Comparison of ENCODE assay signal across 20 cellular contexts in genomic region chr2:217893440-217893839, GRCh38.
DNase-seq lines count a peak whose midpoint lies in the region; ATAC-seq, FAIRE-seq and TF ChIP-seq lines count a peak whose summit lies in the region.
"Had no signal": no experiment of that assay in that cellular context is flagged by ENCODE, and none has a peak within 500 bp of the region (broad histone marks: within the 10 kb centered on the region; RNA-seq: fewer than 3 reads in every experiment).

No MANE protein-coding gene starts in this region.

- H3K27me3 Mint-ChIP-seq in MCF 10A (ENCODE audit: insufficient read depth, unreplicated experiment): no peaks in the 10 kb centered on the region

- H3K27me3 ChIP-seq in breast epithelium (no peaks in the 10 kb centered on the region), liver (ENCODE audit: control insufficient read depth in 4 of 4, insufficient read depth in 4 of 4, low read length in 3 of 4) (no peaks in the 10 kb centered on the region), gastrocnemius medialis (no peaks in the 10 kb centered on the region), upper lobe of right lung (no peaks in the 10 kb centered on the region)

- H3K27ac ChIP-seq in breast epithelium (peak overlapping the region; percentile 28 to 50), liver (ENCODE audit: low read depth in 1 of 2, low read length in 2 of 2) (peak overlapping the region; percentile 70 to 75), gastrocnemius medialis (peak overlapping the region; percentile 60 to 87 (median 76)), upper lobe of right lung (peak overlapping the region; percentile 66), kidney (ENCODE audit: low read depth in 2 of 2, low read length in 2 of 2) (peak overlapping the region in 1 of 2 donors; percentile 54)
- H3K27ac ChIP-seq: 22Rv1 had no signal

- H3K4me1 ChIP-seq in breast epithelium (peaks cover 0 to 3% of the 10 kb centered on the region in 2 donors), liver (ENCODE audit: control insufficient read depth in 4 of 4, insufficient read depth in 4 of 4, low read length in 3 of 4) (peaks cover 16 to 45% (median 29%) of the 10 kb centered on the region in 4 donors), gastrocnemius medialis (peaks cover 29 to 43% of the 10 kb centered on the region in 2 donors), upper lobe of right lung (peaks cover 56% of the 10 kb centered on the region), kidney (ENCODE audit: control insufficient read depth in 1 of 2, insufficient read depth in 1 of 2, low read depth in 1 of 2, low read length in 2 of 2) (peaks cover 22 to 38% of the 10 kb centered on the region in 2 donors)

- no TSS peak for BruUV-seq in MCF 10A (replicated peaks; lab: Mats Ljungman, UMichigan)

- TF ChIP-seq POLR2A in breast epithelium (IDR thresholded peaks at IDR 0.05): no peak
- TF ChIP-seq POLR2A in gastrocnemius medialis (IDR thresholded peaks at IDR 0.05): no peak

- DNase-seq in breast epithelium (ENCODE audit: low spot score in 2 of 2) (no peak), MCF 10A (ENCODE audit: unreplicated experiment) (no peak), gastrocnemius medialis (no peak), upper lobe of right lung (peak; percentile 52), kidney (no peak)
- DNase-seq: CD8-positive, alpha-beta T cell; DMS79 treated with DMSO at 0.1 percent for 48 hours; NCI-H1436 treated with DMSO at 0.1 percent for 48 hours; NCI-H2081 treated with DMSO at 0.1 percent for 48 hours; NCI-H226; NCI-H526 treated with DMSO at 0.1 percent for 48 hours had no signal

- peak; percentile 6 to 26 for TF ChIP-seq RAD21 in liver (IDR thresholded peaks at IDR 0.05)

- H3K4me3 ChIP-seq in breast epithelium (no peak overlapping the region), liver (ENCODE audit: low read depth in 1 of 3, low read length in 3 of 3) (no peak overlapping the region), gastrocnemius medialis (no peak overlapping the region), upper lobe of right lung (no peak overlapping the region), kidney (ENCODE audit: low read length in 2 of 2) (no peak overlapping the region)
- H3K4me3 ChIP-seq: GM23338 had no signal

- intact Hi-C loops in breast epithelium (cut with DNase I; ENCODE audit: low total_unique reads): loop anchor here (5.0 kb wide), 1 partner anchor 106 kb away; no protein-coding TSS in a partner anchor
- intact Hi-C loops in MCF 10A (cut with micrococcal nuclease): no loop called here
- intact Hi-C loops in gastrocnemius medialis (cut with DNase I; ENCODE audit: low total_unique reads): loop anchor here (5.0 kb wide), 1 partner anchor 49 kb away; no protein-coding TSS in a partner anchor
- intact Hi-C loops in upper lobe of right lung (cut with DNase I): no loop called here
- intact Hi-C loops in kidney (cut with DNase I): loop anchor here (10.0 kb wide), 2 partner anchors 51 to 101 kb away; no protein-coding TSS in a partner anchor

- H3K36me3 ChIP-seq in breast epithelium (no peaks in the 10 kb centered on the region), liver (ENCODE audit: control insufficient read depth in 4 of 4, insufficient read depth in 3 of 4, low read depth in 1 of 4, low read length in 3 of 4) (peaks cover 15 to 64% (median 52%) of the 10 kb centered on the region in 4 donors), gastrocnemius medialis (peaks cover 0 to 53% of the 10 kb centered on the region in 2 donors), upper lobe of right lung (peaks cover 100% of the 10 kb centered on the region), kidney (ENCODE audit: control insufficient read depth in 1 of 2, insufficient read depth in 2 of 2, low read length in 2 of 2) (peaks cover 82 to 99% of the 10 kb centered on the region in 2 donors)

- H3K36me3 Mint-ChIP-seq in MCF 10A (ENCODE audit: insufficient read depth, unreplicated experiment): peaks cover 6% of the 10 kb centered on the region
- H3K36me3 Mint-ChIP-seq: CD8-positive, alpha-beta T cell had no signal

- H3K4me3 Mint-ChIP-seq in MCF 10A (ENCODE audit: unreplicated experiment): no peak overlapping the region
- H3K4me3 Mint-ChIP-seq: CD8-positive, alpha-beta T cell; GM23338 had no signal

- ATAC-seq in gastrocnemius medialis (no peak), upper lobe of right lung (no peak), HG03457 (IDR thresholded peaks at IDR 0.05; ENCODE audit: unreplicated experiment) (no peak), HG03439 (IDR thresholded peaks at IDR 0.05; ENCODE audit: unreplicated experiment) (no peak)
- ATAC-seq: CD8-positive, alpha-beta T cell; GM23338 had no signal

- no peak for TF ChIP-seq CTCF in breast epithelium (IDR thresholded peaks at IDR 0.05)
- TF ChIP-seq CTCF in MCF 10A (IDR thresholded peaks at IDR 0.05; ENCODE audit: unreplicated experiment): no peak
- no peak for TF ChIP-seq CTCF in liver (IDR thresholded peaks at IDR 0.05; ENCODE audit: low read depth, low read length, missing input control)
- TF ChIP-seq CTCF in gastrocnemius medialis (IDR thresholded peaks at IDR 0.05 in 4 of 5, conservative IDR thresholded peaks at IDR 0.05 in 1 of 5): no peak
- TF ChIP-seq CTCF in upper lobe of right lung (IDR thresholded peaks at IDR 0.05): no peak
- TF ChIP-seq CTCF in kidney (IDR thresholded peaks at IDR 0.05; ENCODE audit: borderline replicate concordance, extremely low read depth, insufficient read depth): no peak

- no peak for FAIRE-seq in kidney (lab: Jason Lieb, UNC)
- FAIRE-seq: D721Med, G401.6, GM12891, HTR-8/SVneo had no signal

- no peak overlapping the region for H3K27ac Mint-ChIP-seq in MCF 10A (ENCODE audit: low read depth, unreplicated experiment)
- H3K27ac Mint-ChIP-seq: CD8-positive, alpha-beta T cell; GM23338 had no signal

- POLR2A ChIA-PET in MCF 10A (lab: Yijun Ruan, JAX): no interaction called here

- in situ Hi-C loops in gastrocnemius medialis (cut with MboI; ENCODE audit: low sequenced_read_pairs in 4 of 4): loop anchor here in 1 of 4 donors (10.0 kb wide), 1 partner anchor 91 kb away; no protein-coding TSS in a partner anchor

- CTCF ChIA-PET in MCF 10A (lab: Yijun Ruan, JAX): interaction anchor here (0.7 to 17.1 kb wide), 3 partner anchors 8 to 104 kb away, joined by 3 to 678 read pairs (median 6); no protein-coding TSS in a partner anchor

- WGBS in liver: 38% methylated on average over 8 of the region's 8 CpGs

- H3K4me1 Mint-ChIP-seq in MCF 10A (ENCODE audit: insufficient read depth, unreplicated experiment): peaks cover 6% of the 10 kb centered on the region
- H3K4me1 Mint-ChIP-seq: GM23338 had no signal

- no peaks in the 10 kb centered on the region for H3K9me3 Mint-ChIP-seq in MCF 10A (ENCODE audit: unreplicated experiment)
- H3K9me3 Mint-ChIP-seq: CD8-positive, alpha-beta T cell; GM23338 had no signal

- H3K9me3 ChIP-seq in breast epithelium: no peaks in the 10 kb centered on the region
- no peaks in the 10 kb centered on the region for H3K9me3 ChIP-seq in liver (ENCODE audit: control insufficient read depth in 4 of 4, low read length in 3 of 4)
- H3K9me3 ChIP-seq in gastrocnemius medialis: no peaks in the 10 kb centered on the region
- H3K9me3 ChIP-seq in upper lobe of right lung: no peaks in the 10 kb centered on the region
- no peaks in the 10 kb centered on the region for H3K9me3 ChIP-seq in kidney (ENCODE audit: control insufficient read depth in 1 of 2, low read length in 2 of 2)

- H3K9ac ChIP-seq in liver (ENCODE audit: low read depth in 1 of 2, low read length in 2 of 2) (no peak overlapping the region), kidney (ENCODE audit: low read length in 2 of 2) (no peak overlapping the region)

TF ChIP-seq in liver, 16 proteins besides CTCF, POLR2A, EP300 and RAD21:
- no peak for TF ChIP-seq YY1 (IDR thresholded peaks at IDR 0.05)
- peak in 1 of 2 donors; percentile 82 for TF ChIP-seq RXRA (IDR thresholded peaks at IDR 0.05)
- peak; percentile 26 to 78 for TF ChIP-seq HNF4A (conservative IDR thresholded peaks at IDR 0.05)
- TF ChIP-seq MAX (IDR thresholded peaks at IDR 0.05): peak; percentile 68

Comparison
In these comparisons a context has a peak if more than half of its experiments do, and no peak if none do; other contexts are left out.
1. intact Hi-C loops: an anchor here in breast epithelium (5.0 kb wide), gastrocnemius medialis (5.0 kb wide) and kidney (10.0 kb wide); none called in MCF 10A and upper lobe of right lung.